15 cellular contexts compared by ENCODE assay signal in genomic region chr19:47633516-47633915, GRCh38. TPM values are rescaled to one million over a fixed set of nuclear protein-coding genes. Genes with fewer than 3 reads are reported as not detected.
DNase-seq lines count a peak whose midpoint lies in the region; ATAC-seq, FAIRE-seq and TF ChIP-seq lines count a peak whose summit lies in the region.
"Had no signal": no experiment of that assay in that cellular context is flagged by ENCODE, and none has a peak within 500 bp of the region (broad histone marks: within the 10 kb centered on the region; RNA-seq: fewer than 3 reads in every experiment).

No MANE protein-coding gene starts in this region.

- no peak overlapping the region for H3K4me3 Mint-ChIP-seq in mesothelial cell of epicardium
- no peak overlapping the region for H3K4me3 Mint-ChIP-seq in HFFc6
- H3K4me3 Mint-ChIP-seq: activated naive CD8-positive, alpha-beta T cell treated with anti-CD3 and anti-CD28 coated beads, Interleukin-2, amount 10 ng/mL, durations not matched to agents 7 days and 5 days had no signal

- no peaks in the 10 kb centered on the region for H3K27me3 ChIP-seq in cardiac muscle cell
- H3K27me3 ChIP-seq in heart left ventricle: no peaks in the 10 kb centered on the region
- H3K27me3 ChIP-seq in breast epithelium: no peaks in the 10 kb centered on the region
- H3K27me3 ChIP-seq in uterus: no peaks in the 10 kb centered on the region
- H3K27me3 ChIP-seq: MG63, upper lobe of right lung had no signal

- FAIRE-seq in RCC 7860 (lab: Jason Lieb, UNC): no peak
- FAIRE-seq: colon had no signal

- no peaks in the 10 kb centered on the region for H3K4me1 ChIP-seq in cardiac muscle cell (ENCODE audit: low read depth)
- H3K4me1 ChIP-seq in heart left ventricle: peaks cover 0 to 44% (median 22%) of the 10 kb centered on the region in 12 donors
- H3K4me1 ChIP-seq in breast epithelium: no peaks in the 10 kb centered on the region
- H3K4me1 ChIP-seq in uterus: peaks cover 11 to 17% of the 10 kb centered on the region in 2 donors

- H3K27me3 Mint-ChIP-seq in mesothelial cell of epicardium (ENCODE audit: low read depth) (no peaks in the 10 kb centered on the region), HFFc6 (ENCODE audit: insufficient read depth) (no peaks in the 10 kb centered on the region; the same call in 1 of the 2 replicates)
- H3K27me3 Mint-ChIP-seq: activated naive CD8-positive, alpha-beta T cell treated with anti-CD3 and anti-CD28 coated beads, Interleukin-2, amount 10 ng/mL, durations not matched to agents 7 days and 5 days had no signal

- H3K9me3 ChIP-seq in cardiac muscle cell (ENCODE audit: low read depth): no peaks in the 10 kb centered on the region
- no peaks in the 10 kb centered on the region for H3K9me3 ChIP-seq in heart left ventricle
- H3K9me3 ChIP-seq in breast epithelium: no peaks in the 10 kb centered on the region
- H3K9me3 ChIP-seq in uterus: no peaks in the 10 kb centered on the region
- H3K9me3 ChIP-seq: MG63, SK-N-SH, upper lobe of right lung had no signal

- no peak for TF ChIP-seq POLR2A in heart left ventricle (IDR thresholded peaks at IDR 0.05)
- no peak for TF ChIP-seq POLR2A in breast epithelium (IDR thresholded peaks at IDR 0.05)
- no peak for TF ChIP-seq POLR2A in uterus (IDR thresholded peaks at IDR 0.05)

- DNase-seq in cardiac muscle cell (ENCODE audit: low read depth in 1 of 2, low spot score in 1 of 2) (no peak), heart left ventricle (no peak), breast epithelium (ENCODE audit: low spot score in 2 of 2) (no peak), mesothelial cell of epicardium (ENCODE audit: low spot score in 2 of 2, unreplicated experiment in 2 of 2) (no peak), uterus (no peak), RCC 7860 (ENCODE audit: low spot score) (no peak), HFFc6 (no peak)
- DNase-seq: activated CD8-positive, alpha-beta memory T cell treated with anti-CD3 and anti-CD28 coated beads, Interleukin-2, amount 50 U/mL, for 48 hours; activated naive CD8-positive, alpha-beta T cell treated with anti-CD3 and anti-CD28 coated beads, Interleukin-2, amount 10 ng/mL, durations not matched to agents 7 days and 5 days; islet precursor cell; MG63; SK-N-SH; upper lobe of right lung had no signal

- H3K36me3 ChIP-seq in cardiac muscle cell (no peaks in the 10 kb centered on the region), heart left ventricle (peaks cover 0 to 11% (median 0%) of the 10 kb centered on the region in 9 donors), breast epithelium (no peaks in the 10 kb centered on the region), uterus (no peaks in the 10 kb centered on the region)
- H3K36me3 ChIP-seq: upper lobe of right lung had no signal

- H3K27ac ChIP-seq in cardiac muscle cell (peak overlapping the region; percentile 60), heart left ventricle (peak overlapping the region in 3 of 12 donors; percentile 35 to 80 (median 41)), breast epithelium (peak overlapping the region; percentile 21 to 25), uterus (peak overlapping the region; percentile 55 to 76)
- H3K27ac ChIP-seq: upper lobe of right lung had no signal

- H3K36me3 Mint-ChIP-seq in mesothelial cell of epicardium: peaks cover 34% of the 10 kb centered on the region
- peaks cover 18% of the 10 kb centered on the region for H3K36me3 Mint-ChIP-seq in HFFc6 (ENCODE audit: low read depth)

- H3K4me3 ChIP-seq in cardiac muscle cell (no peak overlapping the region), heart left ventricle (no peak overlapping the region), breast epithelium (no peak overlapping the region), uterus (no peak overlapping the region)
- H3K4me3 ChIP-seq: MG63, upper lobe of right lung had no signal

- intact Hi-C loops in heart left ventricle (cut with DNase I) (loop anchor here in 1 of 10 donors (2.0 kb wide), 1 partner anchor 15 kb away; no protein-coding TSS in a partner anchor), breast epithelium (cut with DNase I; ENCODE audit: low total_unique reads) (no loop called here), uterus (cut with DNase I; ENCODE audit: low total_unique reads) (no loop called here)

- H3K9me3 Mint-ChIP-seq in mesothelial cell of epicardium (peaks cover 12% of the 10 kb centered on the region), HFFc6 (no peaks in the 10 kb centered on the region)
- H3K9me3 Mint-ChIP-seq: activated naive CD8-positive, alpha-beta T cell treated with anti-CD3 and anti-CD28 coated beads, Interleukin-2, amount 10 ng/mL, durations not matched to agents 7 days and 5 days had no signal

- H3K27ac Mint-ChIP-seq in mesothelial cell of epicardium (peak overlapping the region; percentile 66), HFFc6 (no peak overlapping the region)
- H3K27ac Mint-ChIP-seq: activated naive CD8-positive, alpha-beta T cell treated with anti-CD3 and anti-CD28 coated beads, Interleukin-2, amount 10 ng/mL, durations not matched to agents 7 days and 5 days had no signal

- 76 to 85% (median 84%) methylated on average over 4 of the region's 4 CpGs for WGBS in heart left ventricle, 4 donors

- TF ChIP-seq CTCF in cardiac muscle cell (IDR thresholded peaks at IDR 0.05; ENCODE audit: low read depth, low read length) (no peak), heart left ventricle (IDR thresholded peaks at IDR 0.05) (no peak), breast epithelium (IDR thresholded peaks at IDR 0.05) (no peak), mesothelial cell of epicardium (IDR thresholded peaks at IDR 0.05; ENCODE audit: unreplicated experiment) (no peak), uterus (IDR thresholded peaks at IDR 0.05) (no peak), HFFc6 (IDR thresholded peaks at IDR 0.05) (no peak)

- no peak for ATAC-seq in heart left ventricle
- ATAC-seq in HG02678 (IDR thresholded peaks at IDR 0.05; ENCODE audit: unreplicated experiment): no peak
- ATAC-seq: upper lobe of right lung had no signal

- H3K4me1 Mint-ChIP-seq in mesothelial cell of epicardium (peaks cover 12% of the 10 kb centered on the region), HFFc6 (ENCODE audit: low read depth) (peaks cover 30% of the 10 kb centered on the region)

RNA-seq across cellular contexts. Expression of gene BICRA, which starts 24.6 kb away (rescaled TPM):
- 7.8 and 13.5 TPM in 2 replicates for total RNA-seq in cardiac muscle cell
- polyA plus RNA-seq in cardiac muscle cell: 3.0 and 5.0 TPM in 2 replicates
- total RNA-seq in heart left ventricle: 10 to 100 TPM in 3 of 9 donors, 1 to 10 TPM in 6; 5.3 to 14.5 (median 8.7) TPM
- polyA plus RNA-seq in heart left ventricle: 1 to 10 TPM; 7.2 to 7.6 TPM
- 1 to 10 TPM; 4.2 to 8.3 (median 7.5) TPM for total RNA-seq in breast epithelium
- 35.6 to 38.5 TPM (median 36.9 TPM) in 3 replicates for total RNA-seq in mesothelial cell of epicardium
- total RNA-seq in uterus: 10 to 100 TPM in 3 of 4 donors, 1 to 10 TPM in 1; 2.0 to 28.1 (median 20.5) TPM
- 10 to 100 TPM; 11.8 to 16.7 (median 15.5) TPM for total RNA-seq in HFFc6 (2021; fragmentation: NEBNext Ultra II Directional; extraction: Animal tissue kit (Norgen Biotek cat#: 25700))
